ENCODE assay signal across 18 cellular contexts in genomic region chr9:85157763-85158162, GRCh38.
DNase-seq lines count a peak whose midpoint lies in the region; ATAC-seq and TF ChIP-seq lines count a peak whose summit lies in the region.
"Had no signal": no experiment of that assay in that cellular context is flagged by ENCODE, and none has a peak within 500 bp of the region (broad histone marks: within the 10 kb centered on the region; RNA-seq: fewer than 3 reads in every experiment).

No MANE protein-coding gene starts in this region.

- H4K20me1 ChIP-seq in GM23338 (replicated peaks; ENCODE audit: insufficient read depth): no peaks in the 10 kb centered on the region

- H2BK120ac ChIP-seq in mesendoderm (ENCODE audit: low read depth, low read length): no peak overlapping the region

- no peak overlapping the region for H3K27ac ChIP-seq in GM23338 (ENCODE audit: low read depth)
- H3K27ac ChIP-seq in mesendoderm (ENCODE audit: low read depth, low read length): no peak overlapping the region
- H3K27ac ChIP-seq: A549 had no signal

- H4K5ac ChIP-seq in mesendoderm (ENCODE audit: low read length): no peak overlapping the region

- H3K4me2 ChIP-seq in GM23338 (no peak overlapping the region), mesendoderm (ENCODE audit: low read length) (no peak overlapping the region)
- H3K4me2 ChIP-seq: A549 had no signal

- H4K8ac ChIP-seq in mesendoderm (ENCODE audit: low read depth, low read length): no peak overlapping the region

- H3K23ac ChIP-seq in mesendoderm (ENCODE audit: low read length): no peak overlapping the region

- H2AK5ac ChIP-seq in mesendoderm (ENCODE audit: low read length): no peak overlapping the region

- H3K9ac ChIP-seq in mesendoderm (ENCODE audit: low read length): no peak overlapping the region

- H3K36me3 ChIP-seq in GM23338 (ENCODE audit: insufficient read depth) (no peaks in the 10 kb centered on the region), mesendoderm (ENCODE audit: control insufficient read depth, insufficient read depth, low read length) (no peaks in the 10 kb centered on the region)
- H3K36me3 ChIP-seq: HAP-1 had no signal

- peaks cover 14% of the 10 kb centered on the region for H3K4me1 Mint-ChIP-seq in GM23338
- H3K4me1 Mint-ChIP-seq in natural killer cell treated with Interleukin-12 subunit alpha and Interleukin-12 subunit beta and Interleukin-15 and Interleukin-18, amount 100 ng/mL, for 72 hours (ENCODE audit: low read depth in 2 of 2): no peaks in the 10 kb centered on the region
- H3K4me1 Mint-ChIP-seq: CD4-positive, alpha-beta memory T cell had no signal

- WGBS in mesendoderm (ENCODE audit: extremely low coverage, insufficient coverage, low lambda C conversion rate): no CpG with 5 or more reads among the region's 6 CpGs

- ATAC-seq in GM23338 (no peak), SK-N-SH treated with all-trans-retinoic acid at 6 μM for 48 hours (no peak), HG03378 (IDR thresholded peaks at IDR 0.05; ENCODE audit: unreplicated experiment) (no peak)
- no peak for ATAC-seq in natural killer cell treated with Interleukin-12 subunit alpha and Interleukin-12 subunit beta and Interleukin-15 and Interleukin-18, amount 100 ng/mL, for 72 hours
- ATAC-seq: A549 had no signal

- no peak overlapping the region for H2BK5ac ChIP-seq in mesendoderm (ENCODE audit: low read length)

- H2BK15ac ChIP-seq in mesendoderm (replicated peaks; ENCODE audit: low read depth): no peak overlapping the region

- no peaks in the 10 kb centered on the region; the same call in 1 of the 2 replicates for H3K9me2 ChIP-seq in GM23338 (ENCODE audit: insufficient read depth)

- peaks cover 6% of the 10 kb centered on the region; the same call in 1 of the 2 replicates for H3K4me1 ChIP-seq in GM23338 (ENCODE audit: insufficient read depth)
- peaks cover 6% of the 10 kb centered on the region for H3K4me1 ChIP-seq in mesendoderm (ENCODE audit: control insufficient read depth, low read depth, low read length)
- H3K4me1 ChIP-seq: A549, HAP-1 had no signal

- H3K4me3 Mint-ChIP-seq in GM23338: no peak overlapping the region
- no peak overlapping the region for H3K4me3 Mint-ChIP-seq in natural killer cell treated with Interleukin-12 subunit alpha and Interleukin-12 subunit beta and Interleukin-15 and Interleukin-18, amount 100 ng/mL, for 72 hours
- H3K4me3 Mint-ChIP-seq: CD4-positive, alpha-beta memory T cell had no signal

- H3K36me3 Mint-ChIP-seq in GM23338 (ENCODE audit: low read depth): no peaks in the 10 kb centered on the region; the same call in 2 of the 3 replicates
- no peaks in the 10 kb centered on the region for H3K36me3 Mint-ChIP-seq in natural killer cell treated with Interleukin-12 subunit alpha and Interleukin-12 subunit beta and Interleukin-15 and Interleukin-18, amount 100 ng/mL, for 72 hours
- H3K36me3 Mint-ChIP-seq: CD4-positive, alpha-beta memory T cell had no signal

- peak overlapping the region; percentile 59; the same call in 1 of the 2 replicates for H2AFZ ChIP-seq in GM23338

- no peaks in the 10 kb centered on the region for H3K79me1 ChIP-seq in mesendoderm (ENCODE audit: low read length)

- no peaks in the 10 kb centered on the region for H3K27me3 Mint-ChIP-seq in GM23338 (ENCODE audit: insufficient read depth, low read depth, poor library complexity)
- H3K27me3 Mint-ChIP-seq in natural killer cell treated with Interleukin-12 subunit alpha and Interleukin-12 subunit beta and Interleukin-15 and Interleukin-18, amount 100 ng/mL, for 72 hours: peaks cover 25 to 26% of the 10 kb centered on the region in 2 donors
- H3K27me3 Mint-ChIP-seq: CD4-positive, alpha-beta memory T cell had no signal

- H3K79me2 ChIP-seq in GM23338 (replicated peaks; ENCODE audit: insufficient read depth) (no peaks in the 10 kb centered on the region), mesendoderm (ENCODE audit: control insufficient read depth, insufficient read depth, low read length) (no peaks in the 10 kb centered on the region)

- H3K27me3 ChIP-seq in GM23338 (ENCODE audit: insufficient read depth) (no peaks in the 10 kb centered on the region), mesendoderm (ENCODE audit: insufficient read depth, low read length, poor library complexity) (peaks cover 2% of the 10 kb centered on the region)

- no peak overlapping the region for H3K56ac ChIP-seq in mesendoderm (ENCODE audit: low read length)

- H3K27ac Mint-ChIP-seq in GM23338: no peak overlapping the region
- H3K27ac Mint-ChIP-seq in natural killer cell treated with Interleukin-12 subunit alpha and Interleukin-12 subunit beta and Interleukin-15 and Interleukin-18, amount 100 ng/mL, for 72 hours: no peak overlapping the region
- H3K27ac Mint-ChIP-seq: CD4-positive, alpha-beta memory T cell had no signal

- H3F3A ChIP-seq in GM23338 (replicated peaks; ENCODE audit: low read depth): no peaks in the 10 kb centered on the region

- H3K4me3 ChIP-seq in GM23338 (no peak overlapping the region), mesendoderm (ENCODE audit: low read length) (no peak overlapping the region)
- H3K4me3 ChIP-seq: A549, HAP-1 had no signal

- no peak overlapping the region for H3K18ac ChIP-seq in mesendoderm (ENCODE audit: low read length)

- no peaks in the 10 kb centered on the region for H3K9me3 Mint-ChIP-seq in GM23338
- H3K9me3 Mint-ChIP-seq in natural killer cell treated with Interleukin-12 subunit alpha and Interleukin-12 subunit beta and Interleukin-15 and Interleukin-18, amount 100 ng/mL, for 72 hours: no peaks in the 10 kb centered on the region
- H3K9me3 Mint-ChIP-seq: CD4-positive, alpha-beta memory T cell had no signal

- H3K4ac ChIP-seq in mesendoderm (ENCODE audit: low read depth, low read length): no peak overlapping the region

- no peak for DNase-seq in GM23338 (ENCODE audit: low spot score)
- peak; percentile 75 for DNase-seq in NCI-H82 treated with DMSO at 0.1 percent for 48 hours (lab: John Stamatoyannopoulos, UW; ENCODE audit: unreplicated experiment)
- peak; percentile 16 for DNase-seq in mesendoderm
- no peak for DNase-seq in natural killer cell treated with Interleukin-12 subunit alpha and Interleukin-12 subunit beta and Interleukin-15 and Interleukin-18, amount 100 ng/mL, for 72 hours (ENCODE audit: low spot score)
- no peak for DNase-seq in SIG-M5 treated with dmso at 0.1 percent for 504 hours (lab: John Stamatoyannopoulos, UW; ENCODE audit: unreplicated experiment)
- no peak for DNase-seq in NOMO-1 treated with DMSO at 0.1 percent for 48 hours (lab: John Stamatoyannopoulos, UW; ENCODE audit: unreplicated experiment)
- DNase-seq: 8988T; ACHN; AML-193; CD4-positive, alpha-beta memory T cell; DMS53; DMS79 treated with DMSO at 0.1 percent for 48 hours; GF-D8; GOT3 had no signal

- TF ChIP-seq CTCF in GM23338 (conservative IDR thresholded peaks at IDR 0.05; ENCODE audit: low read depth in 2 of 2): no peak

TF ChIP-seq in GM23338, 12 proteins besides CTCF, POLR2A, EP300 and RAD21 (continues in another document):
- TF ChIP-seq POLR2AphosphoS5 (IDR thresholded peaks at IDR 0.05; ENCODE audit: low read depth) (no peak), ZNF331 (CRISPR knock-in tag; IDR thresholded peaks at IDR 0.05; ENCODE audit: low read depth) (no peak), EZH2phosphoT487 (IDR thresholded peaks at IDR 0.05; ENCODE audit: unreplicated experiment) (no peak)

TF ChIP-seq in SK-N-SH treated with all-trans-retinoic acid at 6 μM for 48 hours, 23 proteins besides CTCF, POLR2A, EP300 and RAD21:
- TF ChIP-seq TSHZ2 (CRISPR knock-in tag; IDR thresholded peaks at IDR 0.05) (peak; percentile 83), ZFP30 (CRISPR knock-in tag; IDR thresholded peaks at IDR 0.05) (no peak), TCF4 (CRISPR knock-in tag; IDR thresholded peaks at IDR 0.05; ENCODE audit: borderline replicate concordance) (peak; percentile 70; the same call in 1 of the 2 replicates)

Comparison
In these comparisons a context has a peak if more than half of its experiments do, and no peak if none do; other contexts are left out.
1. DNase-seq: peak in NCI-H82 treated with DMSO at 0.1 percent for 48 hours (single experiment) and mesendoderm (single experiment); none in GM23338 (single experiment), natural killer cell treated with Interleukin-12 subunit alpha and Interleukin-12 subunit beta and Interleukin-15 and Interleukin-18, amount 100 ng/mL, for 72 hours (single experiment), SIG-M5 treated with dmso at 0.1 percent for 504 hours (single experiment) and NOMO-1 treated with DMSO at 0.1 percent for 48 hours (single experiment).